1 cellular context compared by ENCODE assay signal in the genomic region with DNA sequence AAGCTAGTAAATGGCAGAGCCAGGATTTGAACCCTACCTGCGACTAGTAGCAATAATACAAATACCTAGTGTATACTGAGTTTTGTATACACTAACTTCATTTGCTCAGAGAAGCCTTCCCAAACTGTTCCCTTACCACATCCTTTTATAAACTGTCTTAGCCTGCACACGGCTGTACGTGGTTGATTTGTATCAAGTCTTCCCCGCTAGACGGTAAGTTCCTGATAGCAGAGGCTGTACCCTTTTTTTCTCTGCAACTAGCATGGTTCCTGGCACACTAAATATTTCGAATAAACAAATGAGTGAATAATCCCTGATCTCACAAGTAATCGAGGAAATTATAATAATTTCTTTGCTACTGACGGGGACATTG.
TF ChIP-seq lines count a peak whose summit lies in the region.

No MANE protein-coding gene starts in this region.

TF ChIP-seq in GM12878, 131 proteins besides CTCF, POLR2A, EP300 and RAD21:
- no peak for TF ChIP-seq ESRRA (IDR thresholded peaks at IDR 0.05; ENCODE audit: low read length)
- TF ChIP-seq, protein P1, sequence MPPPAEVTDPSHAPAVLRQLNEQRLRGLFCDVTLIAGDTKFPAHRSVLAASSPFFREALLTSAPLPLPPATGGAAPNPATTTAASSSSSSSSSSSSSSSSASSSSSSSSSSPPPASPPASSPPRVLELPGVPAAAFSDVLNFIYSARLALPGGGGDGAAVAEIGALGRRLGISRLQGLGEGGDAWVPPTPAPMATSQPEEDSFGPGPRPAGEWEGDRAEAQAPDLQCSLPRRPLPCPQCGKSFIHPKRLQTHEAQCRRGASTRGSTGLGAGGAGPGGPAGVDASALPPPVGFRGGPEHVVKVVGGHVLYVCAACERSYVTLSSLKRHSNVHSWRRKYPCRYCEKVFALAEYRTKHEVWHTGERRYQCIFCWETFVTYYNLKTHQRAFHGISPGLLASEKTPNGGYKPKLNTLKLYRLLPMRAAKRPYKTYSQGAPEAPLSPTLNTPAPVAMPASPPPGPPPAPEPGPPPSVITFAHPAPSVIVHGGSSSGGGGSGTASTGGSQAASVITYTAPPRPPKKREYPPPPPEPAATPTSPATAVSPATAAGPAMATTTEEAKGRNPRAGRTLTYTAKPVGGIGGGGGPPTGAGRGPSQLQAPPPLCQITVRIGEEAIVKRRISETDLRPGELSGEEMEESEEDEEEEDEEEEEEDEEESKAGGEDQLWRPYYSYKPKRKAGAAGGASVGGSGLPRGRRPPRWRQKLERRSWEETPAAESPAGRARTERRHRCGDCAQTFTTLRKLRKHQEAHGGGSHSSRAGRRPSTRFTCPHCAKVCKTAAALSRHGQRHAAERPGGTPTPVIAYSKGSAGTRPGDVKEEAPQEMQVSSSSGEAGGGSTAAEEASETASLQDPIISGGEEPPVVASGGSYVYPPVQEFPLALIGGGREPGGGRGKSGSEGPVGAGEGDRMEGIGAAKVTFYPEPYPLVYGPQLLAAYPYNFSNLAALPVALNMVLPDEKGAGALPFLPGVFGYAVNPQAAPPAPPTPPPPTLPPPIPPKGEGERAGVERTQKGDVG (CRISPR knock-in tag; IDR thresholded peaks at IDR 0.05): no peak
- TF ChIP-seq CHD4 (IDR thresholded peaks at IDR 0.05): no peak
- TF ChIP-seq ZNF24 (IDR thresholded peaks at IDR 0.05): no peak
- TF ChIP-seq IKZF1 (conservative IDR thresholded peaks at IDR 0.05): no peak
- TF ChIP-seq, protein P2, sequence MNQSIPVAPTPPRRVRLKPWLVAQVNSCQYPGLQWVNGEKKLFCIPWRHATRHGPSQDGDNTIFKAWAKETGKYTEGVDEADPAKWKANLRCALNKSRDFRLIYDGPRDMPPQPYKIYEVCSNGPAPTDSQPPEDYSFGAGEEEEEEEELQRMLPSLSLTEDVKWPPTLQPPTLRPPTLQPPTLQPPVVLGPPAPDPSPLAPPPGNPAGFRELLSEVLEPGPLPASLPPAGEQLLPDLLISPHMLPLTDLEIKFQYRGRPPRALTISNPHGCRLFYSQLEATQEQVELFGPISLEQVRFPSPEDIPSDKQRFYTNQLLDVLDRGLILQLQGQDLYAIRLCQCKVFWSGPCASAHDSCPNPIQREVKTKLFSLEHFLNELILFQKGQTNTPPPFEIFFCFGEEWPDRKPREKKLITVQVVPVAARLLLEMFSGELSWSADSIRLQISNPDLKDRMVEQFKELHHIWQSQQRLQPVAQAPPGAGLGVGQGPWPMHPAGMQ (IDR thresholded peaks at IDR 0.05; ENCODE audit: borderline replicate concordance): no peak
